ENCODE assay signal across 3 cellular contexts in the genomic region with DNA sequence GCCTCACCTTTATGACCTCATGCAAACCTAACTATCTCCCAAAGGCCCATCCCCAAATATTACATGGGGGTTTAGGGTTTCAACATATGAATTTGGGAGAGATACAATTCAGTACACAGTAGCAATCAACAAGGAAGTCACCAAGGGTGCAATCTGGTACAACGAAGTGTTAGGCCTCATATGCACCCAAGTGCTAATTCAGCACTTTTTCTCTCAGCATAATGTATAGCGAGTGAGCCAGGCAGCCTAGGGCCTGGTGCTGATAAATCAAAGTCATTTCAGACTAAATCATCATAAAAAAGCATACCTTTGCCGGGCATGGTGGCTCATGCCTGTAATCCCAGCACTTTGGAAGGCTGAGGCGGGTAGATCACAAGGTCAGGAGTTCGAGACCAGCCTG.
A peak's percentile ranks its signal among the peaks of the same experiment; 100 is the strongest.
TF ChIP-seq lines count a peak whose summit lies in the region.

No MANE protein-coding gene starts in this region.

TF ChIP-seq in A549, 52 proteins besides CTCF, POLR2A, EP300 and RAD21:
- TF ChIP-seq MAFK (IDR thresholded peaks at IDR 0.05; ENCODE audit: partially characterized antibody): peak; percentile 62
- TF ChIP-seq, protein P1, sequence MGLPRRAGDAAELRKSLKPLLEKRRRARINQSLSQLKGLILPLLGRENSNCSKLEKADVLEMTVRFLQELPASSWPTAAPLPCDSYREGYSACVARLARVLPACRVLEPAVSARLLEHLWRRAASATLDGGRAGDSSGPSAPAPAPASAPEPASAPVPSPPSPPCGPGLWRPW (IDR thresholded peaks at IDR 0.05): no peak

TF ChIP-seq in IMR-90, 13 proteins besides CTCF, POLR2A, EP300 and RAD21:
- peak; percentile 55 for TF ChIP-seq MAFK (IDR thresholded peaks at IDR 0.05; ENCODE audit: low read depth, low read length)
- TF ChIP-seq MAZ (IDR thresholded peaks at IDR 0.05; ENCODE audit: borderline replicate concordance, low read depth, low read length): no peak
- TF ChIP-seq SMC3 (IDR thresholded peaks at IDR 0.05; ENCODE audit: low read depth, low read length): no peak
- no peak for TF ChIP-seq RCOR1 (IDR thresholded peaks at IDR 0.05; ENCODE audit: insufficient replicate concordance, low read length)
- no peak for TF ChIP-seq FOS (IDR thresholded peaks at IDR 0.05; ENCODE audit: low read depth, low read length)
- no peak for TF ChIP-seq MXI1 (IDR thresholded peaks at IDR 0.05; ENCODE audit: borderline replicate concordance, low read depth, low read length)
- no peak for TF ChIP-seq BHLHE40 (IDR thresholded peaks at IDR 0.05; ENCODE audit: low read depth, low read length)
- TF ChIP-seq, protein P2, sequence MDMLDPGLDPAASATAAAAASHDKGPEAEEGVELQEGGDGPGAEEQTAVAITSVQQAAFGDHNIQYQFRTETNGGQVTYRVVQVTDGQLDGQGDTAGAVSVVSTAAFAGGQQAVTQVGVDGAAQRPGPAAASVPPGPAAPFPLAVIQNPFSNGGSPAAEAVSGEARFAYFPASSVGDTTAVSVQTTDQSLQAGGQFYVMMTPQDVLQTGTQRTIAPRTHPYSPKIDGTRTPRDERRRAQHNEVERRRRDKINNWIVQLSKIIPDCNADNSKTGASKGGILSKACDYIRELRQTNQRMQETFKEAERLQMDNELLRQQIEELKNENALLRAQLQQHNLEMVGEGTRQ (IDR thresholded peaks at IDR 0.05; ENCODE audit: low read depth, low read length): no peak
- TF ChIP-seq NFE2L2 (IDR thresholded peaks at IDR 0.05; ENCODE audit: low read depth, low read length): no peak

TF ChIP-seq in H1, 55 proteins besides CTCF, POLR2A, EP300 and RAD21:
- TF ChIP-seq CBX5 (IDR thresholded peaks at IDR 0.05; ENCODE audit: low read depth, low read length): no peak
- no peak for TF ChIP-seq GABPA (IDR thresholded peaks at IDR 0.05; ENCODE audit: borderline replicate concordance, insufficient read depth, low read length)
- TF ChIP-seq JUN (IDR thresholded peaks at IDR 0.05; ENCODE audit: low read depth, low read length): no peak
- no peak for TF ChIP-seq TEAD4 (IDR thresholded peaks at IDR 0.05; ENCODE audit: low read depth, low read length)
- TF ChIP-seq NANOG (IDR thresholded peaks at IDR 0.05; ENCODE audit: insufficient read depth, low read depth, low read length, poor library complexity, severe bottlenecking): no peak
